Comparison of ENCODE assay signal across 16 cellular contexts in the genomic region with DNA sequence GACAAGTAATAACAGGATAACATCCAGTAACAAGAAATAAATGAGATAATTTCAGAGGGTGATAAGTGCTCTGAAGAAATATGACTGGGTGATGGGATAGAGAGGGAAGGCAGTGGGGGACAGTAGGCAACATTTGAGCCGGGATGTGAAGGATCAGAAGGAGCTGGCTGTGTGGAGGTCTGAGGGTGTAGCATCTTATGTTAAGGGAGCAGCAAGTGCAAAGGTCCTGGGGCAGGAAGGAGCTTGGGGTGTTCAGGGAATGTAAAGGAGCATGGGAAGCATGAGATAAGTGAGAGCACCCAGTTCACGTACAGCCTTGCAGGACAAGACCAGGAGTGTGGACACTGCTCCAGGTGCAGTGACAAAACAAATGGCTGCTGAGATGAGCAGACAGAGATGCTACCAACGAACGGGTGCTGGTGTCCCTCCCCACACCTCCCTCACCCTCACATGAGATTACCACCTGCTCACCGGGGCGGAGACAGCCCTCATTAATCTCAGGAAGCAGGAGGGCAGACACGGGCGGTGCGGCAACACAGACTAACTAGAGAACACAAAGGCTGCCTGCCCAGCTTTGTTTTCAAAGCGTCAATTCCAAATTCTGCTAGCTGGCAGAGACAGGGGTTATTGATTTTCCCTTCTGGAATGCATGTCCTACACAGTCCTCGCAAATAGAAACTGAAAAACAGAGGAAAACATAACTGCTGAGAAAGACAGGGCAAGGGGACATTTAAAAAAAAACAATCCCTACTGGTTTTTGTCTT.
A peak's percentile ranks its signal among the peaks of the same experiment; 100 is the strongest.
DNase-seq lines count a peak whose midpoint lies in the region; ATAC-seq, FAIRE-seq and TF ChIP-seq lines count a peak whose summit lies in the region.
"Had no signal": no experiment of that assay in that cellular context is flagged by ENCODE, and none has a peak within 500 bp of the region (broad histone marks: within the 10 kb centered on the region; RNA-seq: fewer than 3 reads in every experiment).

No MANE protein-coding gene starts in this region.

- DNase-seq in NCI-H2227 (lab: John Stamatoyannopoulos, UW; ENCODE audit: unreplicated experiment): peak; percentile 32
- no peak for DNase-seq in NCI-H2227 treated with DMSO at 0.1 percent for 48 hours (lab: John Stamatoyannopoulos, UW)
- peak; percentile 11 for DNase-seq in NCI-H2171 (lab: John Stamatoyannopoulos, UW)
- peak; percentile 57 to 89 for DNase-seq in dermis microvascular lymphatic vessel endothelial cell (ENCODE audit: low read depth in 2 of 2)
- peak in 5 of 6 donors; percentile 46 to 69 (median 61) for DNase-seq in pancreas
- no peak for DNase-seq in C1 segment of cervical spinal cord (lab: John Stamatoyannopoulos, UW)
- no peak for DNase-seq in HT-29 (ENCODE audit: low spot score)
- DNase-seq: ACHN; lower lobe of right lung; naive thymus-derived CD8-positive, alpha-beta T cell; NCI-H1048; T-helper 2 cell; tibial artery had no signal

- TF ChIP-seq CTCF in pancreas (IDR thresholded peaks at IDR 0.05): no peak

- WGBS in pancreas, 2 donors: 9 to 12% methylated on average over 11 of the region's 11 CpGs

- no peaks in the 10 kb centered on the region for H3K27me3 ChIP-seq in pancreas
- H3K27me3 ChIP-seq: breast epithelium, tibial artery had no signal

- intact Hi-C loops in pancreas (cut with DNase I): no loop called here

- H3K36me3 ChIP-seq in pancreas: no peaks in the 10 kb centered on the region
- H3K36me3 ChIP-seq: breast epithelium, lower lobe of right lung, tibial artery had no signal

- H3K27ac ChIP-seq in pancreas: peak overlapping the region in 3 of 4 donors; percentile 56 to 67 (median 58)
- H3K27ac ChIP-seq: breast epithelium, lower lobe of right lung, tibial artery had no signal

- no peak for FAIRE-seq in pancreas (lab: Jason Lieb, UNC)

- H3K9me3 ChIP-seq in pancreas: no peaks in the 10 kb centered on the region
- H3K9me3 ChIP-seq: breast epithelium, lower lobe of right lung, tibial artery had no signal

- H3K4me3 ChIP-seq in pancreas: no peak overlapping the region
- H3K4me3 ChIP-seq: breast epithelium, lower lobe of right lung, tibial artery had no signal

- H3K4me1 ChIP-seq in pancreas: peaks cover 0 to 10% (median 5%) of the 10 kb centered on the region in 3 donors
- H3K4me1 ChIP-seq: breast epithelium had no signal

- ATAC-seq in pancreas: peak; percentile 78 to 91 (median 85)
- no peak for ATAC-seq in HG02884 (IDR thresholded peaks at IDR 0.05; ENCODE audit: unreplicated experiment)
- ATAC-seq: activated naive CD4-positive, alpha-beta T cell treated with anti-CD3 and anti-CD28 coated beads, Interleukin-2, amount 50 U/mL, for 72 hours; lower lobe of right lung; naive thymus-derived CD8-positive, alpha-beta T cell had no signal

Comparison
In these comparisons a context has a peak if more than half of its experiments do, and no peak if none do; other contexts are left out.
1. DNase-seq: peak in NCI-H2227 (single experiment), NCI-H2171 (single experiment), dermis microvascular lymphatic vessel endothelial cell (2 of 2) and pancreas (5 of 6); none in NCI-H2227 treated with DMSO at 0.1 percent for 48 hours (single experiment), C1 segment of cervical spinal cord (0 of 14) and HT-29 (single experiment).